Comparison of ENCODE assay signal across 10 cellular contexts in the genomic region with DNA sequence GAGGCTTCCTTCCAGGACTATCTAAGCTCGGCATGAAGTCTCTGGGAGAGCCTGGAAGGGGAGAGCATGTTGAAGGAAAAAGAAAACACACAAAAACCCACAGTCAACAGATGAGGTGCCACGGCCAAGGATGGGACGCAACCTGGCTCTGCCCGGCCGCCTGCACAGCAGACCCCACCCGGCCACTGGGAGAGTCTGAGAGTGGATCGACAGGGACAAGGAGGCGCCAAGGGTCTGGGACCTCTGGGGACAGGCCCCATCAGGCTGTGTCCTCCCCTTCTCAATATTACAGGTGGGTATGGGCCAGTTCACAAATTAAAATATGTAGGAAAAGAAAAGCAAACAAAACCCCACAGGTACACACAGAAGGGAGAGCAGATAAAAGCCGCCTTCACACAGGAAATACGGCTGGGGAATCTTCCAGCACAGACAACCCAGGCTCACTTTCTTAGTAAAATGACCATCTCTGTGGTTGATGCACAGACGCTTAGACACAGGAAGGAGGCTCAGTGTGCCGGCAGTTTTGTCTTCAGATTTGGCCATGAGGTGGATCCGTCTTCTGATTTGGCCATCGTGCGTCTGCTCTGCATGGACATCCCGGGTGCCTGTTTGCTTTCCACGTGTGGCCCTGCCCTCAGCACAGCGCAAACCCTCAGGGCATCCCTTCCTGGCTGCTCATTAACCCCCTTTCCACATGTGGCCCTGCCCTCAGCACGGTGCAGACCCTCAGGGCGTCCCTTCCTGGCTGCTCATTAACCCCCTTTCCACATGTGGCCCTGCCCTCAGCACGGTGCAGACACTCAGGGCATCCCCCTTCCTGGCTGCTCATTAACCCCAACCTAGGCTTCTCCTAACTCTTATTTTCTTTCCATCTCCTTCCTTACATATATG.
DNase-seq lines count a peak whose midpoint lies in the region; ATAC-seq and TF ChIP-seq lines count a peak whose summit lies in the region.
"Had no signal": no experiment of that assay in that cellular context is flagged by ENCODE, and none has a peak within 500 bp of the region (broad histone marks: within the 10 kb centered on the region; RNA-seq: fewer than 3 reads in every experiment).

No MANE protein-coding gene starts in this region.

- H3K36me3 Mint-ChIP-seq in activated naive CD4-positive, alpha-beta T cell treated with anti-CD3 and anti-CD28 coated beads, Interleukin-2, amount 10 ng/mL, durations not matched to agents 7 days and 5 days: peaks cover 5% of the 10 kb centered on the region
- peaks cover 47 to 66% of the 10 kb centered on the region in 2 donors for H3K36me3 Mint-ChIP-seq in stimulated activated naive B cell treated with anti-CD40 and anti-IgM and Interleukin-4, amounts not matched to agents 10 μg/mL and 1 μg/mL and 100 μg/mL, for 72 hours

- peak overlapping the region; percentile 60 for H3K27ac ChIP-seq in OCI-LY1 (ENCODE audit: low read depth, low read length, poor library complexity, severe bottlenecking)

- CTCF ChIA-PET in activated naive CD4-positive, alpha-beta T cell treated with anti-CD3 and anti-CD28 coated beads, Interleukin-2, amount 10 ng/mL, durations not matched to agents 7 days and 5 days (lab: Charles Lee): no interaction called here

- no peaks in the 10 kb centered on the region; the same call in 1 of the 2 replicates for H3F3A ChIP-seq in OCI-LY1 (ENCODE audit: insufficient read depth, low read length)

- H4K20me1 ChIP-seq in OCI-LY1 (ENCODE audit: insufficient read depth, low read length): no peaks in the 10 kb centered on the region

- H3K4me3 Mint-ChIP-seq in activated naive CD4-positive, alpha-beta T cell treated with anti-CD3 and anti-CD28 coated beads, Interleukin-2, amount 10 ng/mL, durations not matched to agents 7 days and 5 days: no peak overlapping the region
- H3K4me3 Mint-ChIP-seq in stimulated activated naive B cell treated with anti-CD40 and anti-IgM and Interleukin-4, amounts not matched to agents 10 μg/mL and 1 μg/mL and 100 μg/mL, for 72 hours: no peak overlapping the region

- no peaks in the 10 kb centered on the region for H3K36me3 ChIP-seq in OCI-LY1 (ENCODE audit: insufficient read depth, low read length)

- peak overlapping the region; percentile 32; the same call in 1 of the 2 replicates for H3K9ac ChIP-seq in OCI-LY1 (ENCODE audit: low read length)

- H3K27me3 ChIP-seq in OCI-LY1 (ENCODE audit: insufficient read depth, low read length): no peaks in the 10 kb centered on the region

- H3K4me3 ChIP-seq in OCI-LY1 (ENCODE audit: low read depth, low read length, poor library complexity, severe bottlenecking): no peak overlapping the region

- no peaks in the 10 kb centered on the region for H3K27me3 Mint-ChIP-seq in activated naive CD4-positive, alpha-beta T cell treated with anti-CD3 and anti-CD28 coated beads, Interleukin-2, amount 10 ng/mL, durations not matched to agents 7 days and 5 days
- H3K27me3 Mint-ChIP-seq in stimulated activated naive B cell treated with anti-CD40 and anti-IgM and Interleukin-4, amounts not matched to agents 10 μg/mL and 1 μg/mL and 100 μg/mL, for 72 hours: no peaks in the 10 kb centered on the region
- H3K27me3 Mint-ChIP-seq: progenitor cell of endocrine pancreas had no signal

- peak; percentile 38 for DNase-seq in activated naive CD4-positive, alpha-beta T cell treated with anti-CD3 and anti-CD28 coated beads, Interleukin-2, amount 10 ng/mL, durations not matched to agents 7 days and 5 days
- no peak for DNase-seq in activated naive CD4-positive, alpha-beta T cell treated with anti-CD3 and anti-CD28 coated beads, Interleukin-2, amount 50 U/mL, for 16 hours
- DNase-seq in stimulated activated naive B cell treated with anti-CD40 and anti-IgM and Interleukin-4, amounts not matched to agents 10 μg/mL and 1 μg/mL and 100 μg/mL, for 72 hours: no peak
- DNase-seq in effector CD4-positive, alpha-beta T cell: no peak
- no peak for DNase-seq in EL
- no peak for DNase-seq in SW 1271 (lab: John Stamatoyannopoulos, UW)
- DNase-seq: MV-4-11 had no signal

- no peaks in the 10 kb centered on the region for H3K9me3 Mint-ChIP-seq in activated naive CD4-positive, alpha-beta T cell treated with anti-CD3 and anti-CD28 coated beads, Interleukin-2, amount 10 ng/mL, durations not matched to agents 7 days and 5 days
- peaks cover 0 to 3% of the 10 kb centered on the region in 2 donors for H3K9me3 Mint-ChIP-seq in stimulated activated naive B cell treated with anti-CD40 and anti-IgM and Interleukin-4, amounts not matched to agents 10 μg/mL and 1 μg/mL and 100 μg/mL, for 72 hours

- peaks cover 35% of the 10 kb centered on the region for H3K4me1 ChIP-seq in OCI-LY1 (ENCODE audit: insufficient read depth, low read length, severe bottlenecking)

- H3K4me2 ChIP-seq in OCI-LY1 (ENCODE audit: low read length): peak overlapping the region; percentile 25; the same call in 1 of the 2 replicates

- H3K79me2 ChIP-seq in OCI-LY1 (ENCODE audit: insufficient read depth, low read length): no peaks in the 10 kb centered on the region

- H3K9me2 ChIP-seq in OCI-LY1 (ENCODE audit: low read depth, low read length): no peaks in the 10 kb centered on the region

- peak; percentile 59 for ATAC-seq in HG02571 (IDR thresholded peaks at IDR 0.05; ENCODE audit: unreplicated experiment)
- peak in 1 of 2 donors; percentile 32 for ATAC-seq in stimulated activated naive B cell treated with anti-CD40 and anti-IgM and Interleukin-4, amounts not matched to agents 10 μg/mL and 1 μg/mL and 100 μg/mL, for 72 hours (replicated peaks)

- TF ChIP-seq CTCF in OCI-LY1 (IDR thresholded peaks at IDR 0.05; ENCODE audit: low read length): no peak

- peaks cover 31% of the 10 kb centered on the region for H3K4me1 Mint-ChIP-seq in activated naive CD4-positive, alpha-beta T cell treated with anti-CD3 and anti-CD28 coated beads, Interleukin-2, amount 10 ng/mL, durations not matched to agents 7 days and 5 days
- H3K4me1 Mint-ChIP-seq in stimulated activated naive B cell treated with anti-CD40 and anti-IgM and Interleukin-4, amounts not matched to agents 10 μg/mL and 1 μg/mL and 100 μg/mL, for 72 hours: peaks cover 36 to 37% of the 10 kb centered on the region in 2 donors

- H3K27ac Mint-ChIP-seq in activated naive CD4-positive, alpha-beta T cell treated with anti-CD3 and anti-CD28 coated beads, Interleukin-2, amount 10 ng/mL, durations not matched to agents 7 days and 5 days: no peak overlapping the region
- H3K27ac Mint-ChIP-seq in stimulated activated naive B cell treated with anti-CD40 and anti-IgM and Interleukin-4, amounts not matched to agents 10 μg/mL and 1 μg/mL and 100 μg/mL, for 72 hours: peak overlapping the region; percentile 80
- H3K27ac Mint-ChIP-seq: progenitor cell of endocrine pancreas had no signal

- no peak overlapping the region for H2AFZ ChIP-seq in OCI-LY1 (ENCODE audit: low read length)

- H3K9me3 ChIP-seq in OCI-LY1 (ENCODE audit: low read length): no peaks in the 10 kb centered on the region
